7 cellular contexts compared by ENCODE assay signal in the genomic region with DNA sequence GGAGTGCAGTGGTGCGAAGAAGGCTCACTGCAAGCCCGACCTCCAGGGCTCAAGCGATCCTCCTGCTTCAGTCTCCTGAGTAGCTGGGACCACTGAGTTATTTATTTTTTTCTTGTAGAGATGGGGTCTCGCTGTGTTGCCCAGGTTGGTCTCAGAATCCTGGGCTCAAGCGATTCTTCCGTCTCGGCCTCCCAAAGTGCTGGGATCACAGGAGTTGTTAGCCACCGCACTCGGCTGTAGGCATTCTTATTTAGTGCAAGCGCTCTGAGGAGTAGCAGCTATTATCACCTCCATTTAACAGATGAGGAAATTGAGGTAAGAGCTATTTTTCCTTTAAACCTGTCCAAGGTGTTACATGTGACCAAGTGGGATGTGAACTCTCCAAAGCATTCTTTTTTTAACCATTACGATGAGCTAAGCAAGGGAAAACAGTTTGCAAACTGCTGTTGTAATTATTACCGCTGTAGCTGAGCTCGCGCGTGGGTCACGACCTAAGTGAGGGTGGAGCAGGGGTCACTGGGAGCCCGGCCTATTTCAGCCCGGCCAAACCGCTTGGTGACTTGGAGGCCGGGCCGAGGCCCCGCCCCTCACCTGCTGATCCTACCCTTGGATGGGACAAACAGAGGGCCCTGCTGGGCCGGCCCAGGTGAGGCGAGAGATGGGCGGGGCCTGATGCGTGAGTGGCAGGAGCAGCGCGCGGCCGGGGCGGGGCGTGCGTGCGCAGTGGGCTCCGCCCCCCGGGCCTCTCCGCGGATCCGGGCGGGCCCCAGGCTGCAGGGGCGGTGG. TPM values are rescaled to one million over a fixed set of nuclear protein-coding genes. Genes with fewer than 3 reads are reported as not detected.
DNase-seq lines count a peak whose midpoint lies in the region; ATAC-seq and TF ChIP-seq lines count a peak whose summit lies in the region.

No MANE protein-coding gene starts in this region.

- peaks cover 11% of the 10 kb centered on the region for H3K27me3 ChIP-seq in kidney epithelial cell (ENCODE audit: control insufficient read depth, insufficient read depth, low read length)

- DNase-seq in NCI-H2227 (lab: John Stamatoyannopoulos, UW; ENCODE audit: unreplicated experiment) = peak; percentile 84
- DNase-seq in activated CD4-positive, alpha-beta T cell treated with anti-CD3 and anti-CD28 coated beads for 24 hours (ENCODE audit: low read depth in 2 of 2) = peak; percentile 66 to 75
- peak; percentile 7 to 18 for DNase-seq in cerebellar nuclear complex (lab: John Stamatoyannopoulos, UW)
- no peak for DNase-seq in kidney epithelial cell (ENCODE audit: low read depth)
- peak; percentile 64 to 81 for DNase-seq in stimulated activated CD4-positive, alpha-beta T cell treated with anti-CD3 and anti-CD28 coated beads, Interleukin-15, amount 100 ng/mL, for 1 hour (ENCODE audit: low read depth in 1 of 2, low spot score in 1 of 2)

- H3K36me3 ChIP-seq in kidney epithelial cell (ENCODE audit: control insufficient read depth, insufficient read depth, low read length) = no peaks in the 10 kb centered on the region

- ATAC-seq in GM18861 (IDR thresholded peaks at IDR 0.05; ENCODE audit: unreplicated experiment) (peak; percentile 66), HG03060 (IDR thresholded peaks at IDR 0.05; ENCODE audit: low read depth, unreplicated experiment) (peak; percentile 55)

- H3K4me3 ChIP-seq in kidney epithelial cell (ENCODE audit: low read depth, low read length) = peak overlapping the region; percentile 31

- no peak for TF ChIP-seq CTCF in kidney epithelial cell (IDR thresholded peaks at IDR 0.05; ENCODE audit: insufficient read depth, low read length, poor library complexity, severe bottlenecking)

RNA-seq across cellular contexts. Expression of a gene that starts 0.4 kb away (rescaled TPM):
- total RNA-seq in kidney epithelial cell = 6.5 and 7.1 TPM in 2 replicates

RNA-seq across cellular contexts. Expression of a gene that starts 10.8 kb away (rescaled TPM):
- total RNA-seq in kidney epithelial cell = not detected in 2 replicates
